ENCODE assay signal across 1 cellular context in the genomic region with DNA sequence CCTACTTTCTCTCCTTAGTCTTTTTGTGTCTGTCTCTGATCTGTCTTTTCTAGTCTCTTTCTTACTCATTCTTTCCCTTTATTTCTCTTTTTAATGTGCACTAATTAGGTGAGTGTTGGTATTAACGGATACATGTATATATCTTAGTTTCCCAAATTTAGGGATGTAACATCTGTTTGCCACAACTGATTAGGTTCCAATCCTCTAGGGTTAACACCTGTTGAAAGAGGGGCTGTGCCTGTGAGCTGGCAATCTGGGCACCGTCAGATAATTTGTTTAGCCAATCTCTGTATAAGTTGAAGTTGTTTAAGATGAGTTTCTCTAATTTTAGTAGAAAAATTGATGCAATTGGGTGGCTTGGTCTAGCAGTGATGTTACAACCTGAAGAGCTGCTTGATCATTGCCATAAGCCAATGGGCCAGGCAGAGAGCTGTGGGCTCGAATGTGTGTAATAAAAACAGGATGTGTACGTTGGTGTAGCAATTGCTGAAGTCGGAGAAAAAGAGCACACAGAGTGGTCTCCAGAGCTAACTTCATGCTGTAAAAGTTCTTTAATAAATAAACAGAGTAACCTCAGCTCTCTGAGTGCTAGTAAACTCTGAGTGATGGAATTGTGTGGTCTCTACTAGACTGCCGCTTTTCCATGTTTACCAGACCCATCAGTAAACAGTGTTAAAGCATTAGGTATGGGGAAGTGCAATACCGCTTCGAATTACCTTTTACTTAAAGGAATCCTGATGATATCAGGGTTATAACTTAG.
A peak's percentile ranks its signal among the peaks of the same experiment; 100 is the strongest.
TF ChIP-seq lines count a peak whose summit lies in the region.

No MANE protein-coding gene starts in this region.

TF ChIP-seq in HepG2, 621 proteins besides CTCF, POLR2A, EP300 and RAD21 (continued from another document):
- TF ChIP-seq, protein P1, sequence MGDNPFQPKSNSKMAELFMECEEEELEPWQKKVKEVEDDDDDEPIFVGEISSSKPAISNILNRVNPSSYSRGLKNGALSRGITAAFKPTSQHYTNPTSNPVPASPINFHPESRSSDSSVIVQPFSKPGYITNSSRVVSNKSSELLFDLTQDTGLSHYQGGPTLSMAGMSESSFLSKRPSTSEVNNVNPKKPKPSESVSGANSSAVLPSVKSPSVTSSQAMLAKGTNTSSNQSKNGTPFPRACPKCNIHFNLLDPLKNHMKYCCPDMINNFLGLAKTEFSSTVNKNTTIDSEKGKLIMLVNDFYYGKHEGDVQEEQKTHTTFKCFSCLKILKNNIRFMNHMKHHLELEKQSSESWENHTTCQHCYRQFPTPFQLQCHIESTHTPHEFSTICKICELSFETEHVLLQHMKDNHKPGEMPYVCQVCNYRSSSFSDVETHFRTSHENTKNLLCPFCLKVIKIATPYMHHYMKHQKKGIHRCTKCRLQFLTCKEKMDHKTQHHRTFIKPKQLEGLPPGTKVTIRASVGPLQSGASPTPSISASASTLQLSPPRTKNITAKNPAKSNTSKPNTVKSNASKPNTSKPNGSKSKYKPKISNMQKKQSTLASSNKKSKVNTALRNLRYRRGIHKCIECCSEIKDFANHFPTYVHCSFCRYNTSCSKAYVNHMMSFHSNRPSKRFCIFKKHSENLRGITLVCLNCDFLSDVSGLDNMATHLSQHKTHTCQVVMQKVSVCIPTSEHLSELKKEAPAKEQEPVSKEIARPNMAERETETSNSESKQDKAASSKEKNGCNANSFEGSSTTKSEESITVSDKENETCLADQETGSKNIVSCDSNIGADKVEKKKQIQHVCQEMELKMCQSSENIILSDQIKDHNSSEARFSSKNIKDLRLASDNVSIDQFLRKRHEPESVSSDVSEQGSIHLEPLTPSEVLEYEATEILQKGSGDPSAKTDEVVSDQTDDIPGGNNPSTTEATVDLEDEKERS (CRISPR knock-in tag; IDR thresholded peaks at IDR 0.05) = 0 out of 2 replicates have a peak, but pooled peaks have one; percentile 22
- TF ChIP-seq, protein P2, sequence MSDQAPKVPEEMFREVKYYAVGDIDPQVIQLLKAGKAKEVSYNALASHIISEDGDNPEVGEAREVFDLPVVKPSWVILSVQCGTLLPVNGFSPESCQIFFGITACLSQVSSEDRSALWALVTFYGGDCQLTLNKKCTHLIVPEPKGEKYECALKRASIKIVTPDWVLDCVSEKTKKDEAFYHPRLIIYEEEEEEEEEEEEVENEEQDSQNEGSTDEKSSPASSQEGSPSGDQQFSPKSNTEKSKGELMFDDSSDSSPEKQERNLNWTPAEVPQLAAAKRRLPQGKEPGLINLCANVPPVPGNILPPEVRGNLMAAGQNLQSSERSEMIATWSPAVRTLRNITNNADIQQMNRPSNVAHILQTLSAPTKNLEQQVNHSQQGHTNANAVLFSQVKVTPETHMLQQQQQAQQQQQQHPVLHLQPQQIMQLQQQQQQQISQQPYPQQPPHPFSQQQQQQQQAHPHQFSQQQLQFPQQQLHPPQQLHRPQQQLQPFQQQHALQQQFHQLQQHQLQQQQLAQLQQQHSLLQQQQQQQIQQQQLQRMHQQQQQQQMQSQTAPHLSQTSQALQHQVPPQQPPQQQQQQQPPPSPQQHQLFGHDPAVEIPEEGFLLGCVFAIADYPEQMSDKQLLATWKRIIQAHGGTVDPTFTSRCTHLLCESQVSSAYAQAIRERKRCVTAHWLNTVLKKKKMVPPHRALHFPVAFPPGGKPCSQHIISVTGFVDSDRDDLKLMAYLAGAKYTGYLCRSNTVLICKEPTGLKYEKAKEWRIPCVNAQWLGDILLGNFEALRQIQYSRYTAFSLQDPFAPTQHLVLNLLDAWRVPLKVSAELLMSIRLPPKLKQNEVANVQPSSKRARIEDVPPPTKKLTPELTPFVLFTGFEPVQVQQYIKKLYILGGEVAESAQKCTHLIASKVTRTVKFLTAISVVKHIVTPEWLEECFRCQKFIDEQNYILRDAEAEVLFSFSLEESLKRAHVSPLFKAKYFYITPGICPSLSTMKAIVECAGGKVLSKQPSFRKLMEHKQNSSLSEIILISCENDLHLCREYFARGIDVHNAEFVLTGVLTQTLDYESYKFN (CRISPR knock-in tag; conservative IDR thresholded peaks at IDR 0.05) = 0 out of 2 replicates have a peak, but pooled peaks have one; percentile 13
- TF ChIP-seq RORA (CRISPR knock-in tag; IDR thresholded peaks at IDR 0.05) = no peak
- 0 out of 2 replicates have a peak, but pooled peaks have one; percentile 22 for TF ChIP-seq SP5 (CRISPR knock-in tag; IDR thresholded peaks at IDR 0.05; ENCODE audit: borderline replicate concordance, low read depth)
- TF ChIP-seq, protein P3, sequence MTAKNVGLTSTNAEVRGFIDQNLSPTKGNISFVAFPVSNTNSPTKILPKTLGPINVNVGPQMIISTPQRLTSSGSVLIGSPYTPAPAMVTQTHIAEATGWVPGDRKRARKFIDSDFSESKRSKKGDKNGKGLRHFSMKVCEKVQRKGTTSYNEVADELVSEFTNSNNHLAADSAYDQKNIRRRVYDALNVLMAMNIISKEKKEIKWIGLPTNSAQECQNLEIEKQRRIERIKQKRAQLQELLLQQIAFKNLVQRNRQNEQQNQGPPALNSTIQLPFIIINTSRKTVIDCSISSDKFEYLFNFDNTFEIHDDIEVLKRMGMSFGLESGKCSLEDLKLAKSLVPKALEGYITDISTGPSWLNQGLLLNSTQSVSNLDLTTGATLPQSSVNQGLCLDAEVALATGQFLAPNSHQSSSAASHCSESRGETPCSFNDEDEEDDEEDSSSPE (CRISPR knock-in tag; IDR thresholded peaks at IDR 0.05) = 0 out of 2 replicates have a peak, but pooled peaks have one; percentile 16
- no peak for TF ChIP-seq PTBP1 (IDR thresholded peaks at IDR 0.05; ENCODE audit: low read depth, low read length, poor library complexity, severe bottlenecking)
- TF ChIP-seq, protein P4, sequence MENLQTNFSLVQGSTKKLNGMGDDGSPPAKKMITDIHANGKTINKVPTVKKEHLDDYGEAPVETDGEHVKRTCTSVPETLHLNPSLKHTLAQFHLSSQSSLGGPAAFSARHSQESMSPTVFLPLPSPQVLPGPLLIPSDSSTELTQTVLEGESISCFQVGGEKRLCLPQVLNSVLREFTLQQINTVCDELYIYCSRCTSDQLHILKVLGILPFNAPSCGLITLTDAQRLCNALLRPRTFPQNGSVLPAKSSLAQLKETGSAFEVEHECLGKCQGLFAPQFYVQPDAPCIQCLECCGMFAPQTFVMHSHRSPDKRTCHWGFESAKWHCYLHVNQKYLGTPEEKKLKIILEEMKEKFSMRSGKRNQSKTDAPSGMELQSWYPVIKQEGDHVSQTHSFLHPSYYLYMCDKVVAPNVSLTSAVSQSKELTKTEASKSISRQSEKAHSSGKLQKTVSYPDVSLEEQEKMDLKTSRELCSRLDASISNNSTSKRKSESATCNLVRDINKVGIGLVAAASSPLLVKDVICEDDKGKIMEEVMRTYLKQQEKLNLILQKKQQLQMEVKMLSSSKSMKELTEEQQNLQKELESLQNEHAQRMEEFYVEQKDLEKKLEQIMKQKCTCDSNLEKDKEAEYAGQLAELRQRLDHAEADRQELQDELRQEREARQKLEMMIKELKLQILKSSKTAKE (CRISPR knock-in tag; IDR thresholded peaks at IDR 0.05; ENCODE audit: borderline replicate concordance) = no peak
- TF ChIP-seq FOXJ3 (CRISPR knock-in tag; IDR thresholded peaks at IDR 0.05; ENCODE audit: borderline replicate concordance) = 0 out of 2 replicates have a peak, but pooled peaks have one; percentile 25
- TF ChIP-seq TCF7L2 (IDR thresholded peaks at IDR 0.05; ENCODE audit: low read depth, low read length) = no peak
- TF ChIP-seq SMAD3 (CRISPR knock-in tag; IDR thresholded peaks at IDR 0.05) = no peak; the same call in 1 of the 2 replicates
- TF ChIP-seq MAFG (CRISPR knock-in tag; IDR thresholded peaks at IDR 0.05) = no peak
- TF ChIP-seq POGZ (CRISPR knock-in tag; IDR thresholded peaks at IDR 0.05) = no peak
- TF ChIP-seq, protein P5, sequence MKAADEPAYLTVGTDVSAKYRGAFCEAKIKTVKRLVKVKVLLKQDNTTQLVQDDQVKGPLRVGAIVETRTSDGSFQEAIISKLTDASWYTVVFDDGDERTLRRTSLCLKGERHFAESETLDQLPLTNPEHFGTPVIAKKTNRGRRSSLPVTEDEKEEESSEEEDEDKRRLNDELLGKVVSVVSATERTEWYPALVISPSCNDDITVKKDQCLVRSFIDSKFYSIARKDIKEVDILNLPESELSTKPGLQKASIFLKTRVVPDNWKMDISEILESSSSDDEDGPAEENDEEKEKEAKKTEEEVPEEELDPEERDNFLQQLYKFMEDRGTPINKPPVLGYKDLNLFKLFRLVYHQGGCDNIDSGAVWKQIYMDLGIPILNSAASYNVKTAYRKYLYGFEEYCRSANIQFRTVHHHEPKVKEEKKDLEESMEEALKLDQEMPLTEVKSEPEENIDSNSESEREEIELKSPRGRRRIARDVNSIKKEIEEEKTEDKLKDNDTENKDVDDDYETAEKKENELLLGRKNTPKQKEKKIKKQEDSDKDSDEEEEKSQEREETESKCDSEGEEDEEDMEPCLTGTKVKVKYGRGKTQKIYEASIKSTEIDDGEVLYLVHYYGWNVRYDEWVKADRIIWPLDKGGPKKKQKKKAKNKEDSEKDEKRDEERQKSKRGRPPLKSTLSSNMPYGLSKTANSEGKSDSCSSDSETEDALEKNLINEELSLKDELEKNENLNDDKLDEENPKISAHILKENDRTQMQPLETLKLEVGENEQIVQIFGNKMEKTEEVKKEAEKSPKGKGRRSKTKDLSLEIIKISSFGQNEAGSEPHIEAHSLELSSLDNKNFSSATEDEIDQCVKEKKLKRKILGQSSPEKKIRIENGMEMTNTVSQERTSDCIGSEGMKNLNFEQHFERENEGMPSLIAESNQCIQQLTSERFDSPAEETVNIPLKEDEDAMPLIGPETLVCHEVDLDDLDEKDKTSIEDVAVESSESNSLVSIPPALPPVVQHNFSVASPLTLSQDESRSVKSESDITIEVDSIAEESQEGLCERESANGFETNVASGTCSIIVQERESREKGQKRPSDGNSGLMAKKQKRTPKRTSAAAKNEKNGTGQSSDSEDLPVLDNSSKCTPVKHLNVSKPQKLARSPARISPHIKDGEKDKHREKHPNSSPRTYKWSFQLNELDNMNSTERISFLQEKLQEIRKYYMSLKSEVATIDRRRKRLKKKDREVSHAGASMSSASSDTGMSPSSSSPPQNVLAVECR (CRISPR knock-in tag; IDR thresholded peaks at IDR 0.05; ENCODE audit: borderline replicate concordance) = peak; percentile 39; the same call in 1 of the 2 replicates
- no peak for TF ChIP-seq HOXA7 (CRISPR knock-in tag; IDR thresholded peaks at IDR 0.05)
- TF ChIP-seq POLR2G (IDR thresholded peaks at IDR 0.05; ENCODE audit: low read depth, low read length) = peak; percentile 50
- TF ChIP-seq RARA (CRISPR knock-in tag; IDR thresholded peaks at IDR 0.05) = peak; percentile 52; the same call in 1 of the 2 replicates
- no peak for TF ChIP-seq AHR (CRISPR knock-in tag; IDR thresholded peaks at IDR 0.05)
- TF ChIP-seq TAF1 (CRISPR knock-in tag; IDR thresholded peaks at IDR 0.05) = peak; percentile 50; the same call in 1 of the 2 replicates
- TF ChIP-seq ATAD3A (CRISPR knock-in tag; IDR thresholded peaks at IDR 0.05) = no peak
- peak; percentile 32; the same call in 1 of the 2 replicates for TF ChIP-seq HDAC1 (CRISPR knock-in tag; IDR thresholded peaks at IDR 0.05)
- TF ChIP-seq, protein P6, sequence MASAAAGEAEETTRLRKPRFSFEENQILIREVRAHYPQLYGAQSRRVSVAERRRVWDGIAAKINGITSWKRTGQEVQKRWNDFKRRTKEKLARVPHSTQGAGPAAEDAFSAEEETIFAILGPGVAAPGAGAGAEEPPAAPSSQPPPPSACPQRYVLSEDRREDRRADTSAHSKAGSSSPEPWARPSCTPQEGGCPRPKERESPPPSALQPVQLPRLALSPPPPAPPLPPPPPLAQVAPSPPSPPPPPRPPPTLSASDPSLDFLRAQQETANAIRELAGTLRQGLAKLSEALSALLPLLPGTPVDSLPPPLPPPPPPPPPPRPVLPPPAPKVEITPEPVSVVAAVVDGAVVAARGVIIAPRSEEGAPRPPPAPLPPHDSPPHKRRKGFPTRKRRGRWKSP (CRISPR knock-in tag; IDR thresholded peaks at IDR 0.05) = peak; percentile 17; the same call in 1 of the 2 replicates
